ENCODE assay signal across 12 cellular contexts in genomic region chr10:9296206-9296605, GRCh38.
"Had no signal": no experiment of that assay in that cellular context is flagged by ENCODE, and none has a peak within 500 bp of the region (broad histone marks: within the 10 kb centered on the region; RNA-seq: fewer than 3 reads in every experiment).

No MANE protein-coding gene starts in this region.

- H3K27ac ChIP-seq: ascending aorta, left lung, neural progenitor cell, right lobe of liver, testis, upper lobe of left lung had no signal

- H3K9ac ChIP-seq: neural progenitor cell had no signal

- H2AFZ ChIP-seq: neural progenitor cell had no signal

- H3K4me3 ChIP-seq: ascending aorta, left lung, neural progenitor cell, right lobe of liver, testis, upper lobe of left lung had no signal

- H3K9me3 ChIP-seq: ascending aorta, left lung, right lobe of liver, testis, upper lobe of left lung had no signal

- H3K36me3 ChIP-seq: ascending aorta, left lung, neural progenitor cell, right lobe of liver, upper lobe of left lung had no signal

- H3K27me3 ChIP-seq: ascending aorta, left lung, neural progenitor cell, right lobe of liver, testis, upper lobe of left lung had no signal

- H3K4me2 ChIP-seq: neural progenitor cell had no signal

- ATAC-seq: left lung, right lobe of liver had no signal

- H3K4me1 ChIP-seq: ascending aorta, left lung, testis, upper lobe of left lung had no signal

- DNase-seq: activated CD4-positive, CD25-positive, alpha-beta regulatory T cell; activated naive CD4-positive, alpha-beta T cell treated with Interleukin-2 at 50 U/mL for 16 hours; endodermal cell; hippocampal formation; left lung; mammary epithelial cell; naive B cell; right lobe of liver; testis; upper lobe of left lung had no signal
